20 cellular contexts compared by ENCODE assay signal in the genomic region with DNA sequence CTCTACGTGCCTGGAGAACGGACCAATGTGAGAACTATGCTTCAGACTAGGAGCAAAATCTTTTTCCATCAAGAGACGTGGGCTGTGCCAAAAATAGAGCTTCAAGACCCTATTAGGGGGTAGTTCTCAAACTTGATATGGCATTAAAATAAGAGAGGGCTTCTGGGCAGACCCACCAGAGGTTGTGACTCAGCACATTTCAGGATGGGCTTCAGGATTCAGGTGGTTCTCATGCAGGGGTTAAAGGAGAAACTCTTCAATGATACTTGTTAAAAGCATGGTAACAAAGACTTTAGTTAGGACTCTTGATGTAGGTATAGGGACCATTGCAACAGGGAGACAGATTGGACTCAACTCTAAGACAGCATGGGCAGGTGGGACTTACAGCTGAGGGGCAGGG.
DNase-seq lines count a peak whose midpoint lies in the region; ATAC-seq and TF ChIP-seq lines count a peak whose summit lies in the region.
"Had no signal": no experiment of that assay in that cellular context is flagged by ENCODE, and none has a peak within 500 bp of the region (broad histone marks: within the 10 kb centered on the region; RNA-seq: fewer than 3 reads in every experiment).

No MANE protein-coding gene starts in this region.

- H3K79me1 ChIP-seq in H9 (ENCODE audit: insufficient read depth, low read depth, low read length, poor library complexity, severe bottlenecking) (no peaks in the 10 kb centered on the region), trophoblast cell (ENCODE audit: low read length) (peaks cover 6% of the 10 kb centered on the region)

- H3K4me2 ChIP-seq in H9 (ENCODE audit: insufficient read depth, insufficient read length, low read length) (no peak overlapping the region), trophoblast cell (ENCODE audit: low read length) (no peak overlapping the region)

- H3K9me3 ChIP-seq in H9 (ENCODE audit: control insufficient read depth, low read depth, low read length), result no peaks in the 10 kb centered on the region
- H3K9me3 ChIP-seq in trophoblast cell (ENCODE audit: insufficient read depth, low read depth, low read length), result no peaks in the 10 kb centered on the region

- no peak overlapping the region for H3K4me3 ChIP-seq in trophoblast cell (ENCODE audit: low read depth, low read length)
- H3K4me3 ChIP-seq: GM23248 had no signal

- H2AK5ac ChIP-seq in H9 (ENCODE audit: insufficient read length, low read length) (no peak overlapping the region), trophoblast cell (ENCODE audit: low read length) (no peak overlapping the region)

- H4K20me1 ChIP-seq in H9 (ENCODE audit: control insufficient read depth, insufficient read depth, insufficient read length), result no peaks in the 10 kb centered on the region

- TF ChIP-seq CTCF in H9 (conservative IDR thresholded peaks at IDR 0.05), result no peak
- no peak for TF ChIP-seq CTCF in chondrocyte (IDR thresholded peaks at IDR 0.05)

- ATAC-seq in activated T-helper 17 cell treated with anti-CD3 and anti-CD28 coated beads, Interleukin-2, amount 50 U/mL, for 72 hours (replicated peaks), result no peak
- ATAC-seq in activated CD4-positive, CD25-positive, alpha-beta regulatory T cell treated with anti-CD3 and anti-CD28 coated beads, Interleukin-2, amount 50 U/mL, for 24 hours, result no peak
- ATAC-seq: SK-N-SH treated with all-trans-retinoic acid at 6 μM for 48 hours had no signal

- no peak overlapping the region for H4K91ac ChIP-seq in H9 (ENCODE audit: insufficient read length, low read depth, low read length)
- H4K91ac ChIP-seq in trophoblast cell (ENCODE audit: low read depth, low read length), result peak overlapping the region; percentile 12

- H2BK120ac ChIP-seq in H9 (ENCODE audit: low read depth, low read length, poor library complexity, severe bottlenecking), result no peak overlapping the region
- H2BK120ac ChIP-seq in trophoblast cell (ENCODE audit: insufficient read depth, low read length, poor library complexity), result no peak overlapping the region

- intact Hi-C loops in cardiac septum (cut with DNase I), result loop anchor here (2.0 to 10.0 kb wide), 4 partner anchors 134 to 384 kb away; a partner anchor contains a TSS

- H3K4me1 ChIP-seq in H9 (ENCODE audit: insufficient read depth, low read length) (peaks cover 5% of the 10 kb centered on the region; the same call in 1 of the 2 replicates), trophoblast cell (ENCODE audit: control insufficient read depth in 1 of 2, insufficient read depth in 2 of 2, low read length in 2 of 2) (peaks cover 2 to 5% of the 10 kb centered on the region in 2 experiments)

- peaks cover 4% of the 10 kb centered on the region for H3K27me3 Mint-ChIP-seq in H9 (ENCODE audit: low read depth)
- peaks cover 30% of the 10 kb centered on the region for H3K27me3 Mint-ChIP-seq in activated T-helper 17 cell treated with anti-CD3 and anti-CD28 coated beads, Interleukin-2, amount 50 U/mL, for 72 hours
- peaks cover 21% of the 10 kb centered on the region for H3K27me3 Mint-ChIP-seq in chondrocyte (ENCODE audit: low read depth)

- H3K9ac ChIP-seq in H9 (ENCODE audit: extremely low read depth, insufficient read length, low read length) (no peak overlapping the region), trophoblast cell (ENCODE audit: low read length) (no peak overlapping the region)

- H4K8ac ChIP-seq in H9 (replicated peaks; ENCODE audit: insufficient read length, low read depth, low read length) (no peak overlapping the region), trophoblast cell (ENCODE audit: low read depth, low read length) (no peak overlapping the region)

- no peak overlapping the region for H4K5ac ChIP-seq in H9 (ENCODE audit: insufficient read length, low read depth, low read length)

- H3K4me1 Mint-ChIP-seq in H9, result peaks cover 10 to 24% of the 10 kb centered on the region in 2 experiments
- peaks cover 10% of the 10 kb centered on the region for H3K4me1 Mint-ChIP-seq in activated T-helper 17 cell treated with anti-CD3 and anti-CD28 coated beads, Interleukin-2, amount 50 U/mL, for 72 hours
- H3K4me1 Mint-ChIP-seq in chondrocyte (ENCODE audit: low read depth), result peaks cover 8% of the 10 kb centered on the region

- no peaks in the 10 kb centered on the region for H3K36me3 ChIP-seq in trophoblast cell (ENCODE audit: control insufficient read depth in 1 of 2, insufficient read depth in 2 of 2, low read length in 2 of 2)

- H2BK15ac ChIP-seq in H9 (ENCODE audit: low read depth, low read length), result no peak overlapping the region

- H3K23me2 ChIP-seq in H9 (ENCODE audit: insufficient read length, low read depth, low read length, poor library complexity, severe bottlenecking), result no peaks in the 10 kb centered on the region

- no peak overlapping the region for H3T11ph ChIP-seq in H9 (ENCODE audit: low read length)

- H3K23ac ChIP-seq in H9 (ENCODE audit: insufficient read length, low read depth, low read length) (no peak overlapping the region), trophoblast cell (ENCODE audit: low read length) (no peak overlapping the region)

- H2AFZ ChIP-seq in H9 (ENCODE audit: low read length) (no peak overlapping the region), trophoblast cell (ENCODE audit: insufficient read depth, low read length, poor library complexity) (no peak overlapping the region)

- H3K4ac ChIP-seq in H9 (ENCODE audit: low read depth, low read length), result no peak overlapping the region
- H3K4ac ChIP-seq in trophoblast cell (ENCODE audit: low read depth, low read length), result no peak overlapping the region

- H3K36me3 Mint-ChIP-seq in H9 (ENCODE audit: insufficient read depth in 1 of 3, low read depth in 3 of 3), result no peaks in the 10 kb centered on the region
- H3K36me3 Mint-ChIP-seq in activated T-helper 17 cell treated with anti-CD3 and anti-CD28 coated beads, Interleukin-2, amount 50 U/mL, for 72 hours (ENCODE audit: low read depth), result no peaks in the 10 kb centered on the region
- H3K36me3 Mint-ChIP-seq in chondrocyte (ENCODE audit: low read depth), result no peaks in the 10 kb centered on the region
- H3K36me3 Mint-ChIP-seq: CD8-positive, alpha-beta memory T cell had no signal

- no peak overlapping the region for H2BK5ac ChIP-seq in H9 (ENCODE audit: insufficient read length, low read length)
- no peak overlapping the region for H2BK5ac ChIP-seq in trophoblast cell (ENCODE audit: low read depth, low read length, poor library complexity)

- H3K27ac ChIP-seq in H9 (ENCODE audit: insufficient read length, low read depth, low read length) (no peak overlapping the region), trophoblast cell (ENCODE audit: low read depth, low read length) (no peak overlapping the region), caudate nucleus (ENCODE audit: low read depth, low read length) (no peak overlapping the region)
- H3K27ac ChIP-seq: C4-2B, GM23248 had no signal

- DNase-seq in H9, result no peak
- peak; percentile 25 for DNase-seq in islet precursor cell
- DNase-seq in trophoblast cell, result no peak
- no peak for DNase-seq in caudate nucleus (lab: John Stamatoyannopoulos, UW)
- no peak for DNase-seq in chondrocyte (ENCODE audit: low spot score)
- no peak for DNase-seq in cardiac septum (ENCODE audit: low spot score)
- DNase-seq: Calu3; CD8-positive, alpha-beta memory T cell; DMS153; GM23248; MM.1S; NCI-H1092; NCI-H1436 treated with DMSO at 0.1 percent for 48 hours; NCI-H2029 treated with DMSO at 0.1 percent for 48 hours; NCI-H2171; NCI-H345 had no signal

- H3K79me2 ChIP-seq in H9 (ENCODE audit: insufficient read depth, low read length) (0 out of 2 replicates have a peak, but pooled peaks cover 1% of the 10 kb centered on the region), trophoblast cell (ENCODE audit: control insufficient read depth, insufficient read depth, low read length, poor library complexity) (no peaks in the 10 kb centered on the region)

- no peak overlapping the region for H3K14ac ChIP-seq in H9 (ENCODE audit: insufficient read depth, low read length)
- no peak overlapping the region for H3K14ac ChIP-seq in trophoblast cell (ENCODE audit: low read length)

- H3K18ac ChIP-seq in H9 (ENCODE audit: insufficient read length, low read depth, low read length) (no peak overlapping the region), trophoblast cell (ENCODE audit: low read length) (no peak overlapping the region)

- H3K9me3 Mint-ChIP-seq in H9 (no peaks in the 10 kb centered on the region), chondrocyte (ENCODE audit: low read depth) (no peaks in the 10 kb centered on the region)
- no peaks in the 10 kb centered on the region for H3K9me3 Mint-ChIP-seq in activated T-helper 17 cell treated with anti-CD3 and anti-CD28 coated beads, Interleukin-2, amount 50 U/mL, for 72 hours
- H3K9me3 Mint-ChIP-seq: CD8-positive, alpha-beta memory T cell had no signal

- H4K12ac ChIP-seq in trophoblast cell (ENCODE audit: low read depth, low read length), result no peak overlapping the region

- H3K56ac ChIP-seq in H9 (ENCODE audit: insufficient read length, low read depth, low read length), result no peak overlapping the region

- H2BK12ac ChIP-seq in H9 (ENCODE audit: insufficient read length, low read depth, low read length) (no peak overlapping the region), trophoblast cell (ENCODE audit: low read length) (no peak overlapping the region)

- no CpG with 5 or more reads among the region's 3 CpGs for WGBS in H9 (ENCODE audit: extremely low coverage, insufficient read length, low lambda C conversion rate)
- WGBS in trophoblast cell (ENCODE audit: extremely low coverage, insufficient coverage, insufficient read length), result no CpG with 5 or more reads among the region's 3 CpGs

- no peaks in the 10 kb centered on the region for H3K27me3 ChIP-seq in H9 (ENCODE audit: insufficient read depth, low read length)
- no peaks in the 10 kb centered on the region for H3K27me3 ChIP-seq in trophoblast cell (ENCODE audit: insufficient read depth, low read length)

- H3K4me3 Mint-ChIP-seq in H9 (no peak overlapping the region; a peak in 1 of 5 replicates), chondrocyte (ENCODE audit: unreplicated experiment) (no peak overlapping the region)
- H3K4me3 Mint-ChIP-seq in activated T-helper 17 cell treated with anti-CD3 and anti-CD28 coated beads, Interleukin-2, amount 50 U/mL, for 72 hours, result no peak overlapping the region
- H3K4me3 Mint-ChIP-seq: CD8-positive, alpha-beta memory T cell had no signal

- H3K27ac Mint-ChIP-seq in H9 (peak overlapping the region; percentile 18 to 48 (median 42); a peak in 3 of 7 replicates), chondrocyte (ENCODE audit: unreplicated experiment) (no peak overlapping the region)
- H3K27ac Mint-ChIP-seq in activated T-helper 17 cell treated with anti-CD3 and anti-CD28 coated beads, Interleukin-2, amount 50 U/mL, for 72 hours, result peak overlapping the region; percentile 11

- no peak overlapping the region for H2BK20ac ChIP-seq in H9 (ENCODE audit: low read depth, low read length, poor library complexity, severe bottlenecking)
